ENCODE assay signal across 27 cellular contexts in genomic region chr13:21005193-21005592, GRCh38. TPM values are rescaled to one million over a fixed set of nuclear protein-coding genes. Genes with fewer than 3 reads are reported as not detected.
DNase-seq lines count a peak whose midpoint lies in the region; ATAC-seq and TF ChIP-seq lines count a peak whose summit lies in the region.
"Had no signal": no experiment of that assay in that cellular context is flagged by ENCODE, and none has a peak within 500 bp of the region (broad histone marks: within the 10 kb centered on the region; RNA-seq: fewer than 3 reads in every experiment).

No MANE protein-coding gene starts in this region.

- H3K9me3 ChIP-seq in heart left ventricle: peaks cover 0 to 9% (median 0%) of the 10 kb centered on the region in 12 donors
- H3K9me3 ChIP-seq: body of pancreas had no signal

- no peaks in the 10 kb centered on the region for H3K36me3 Mint-ChIP-seq in nephron (ENCODE audit: low read depth)
- H3K36me3 Mint-ChIP-seq: CD4-positive, CD25-positive, alpha-beta regulatory T cell had no signal

- H3K27ac Mint-ChIP-seq in nephron: peak overlapping the region; percentile 34 to 71 (median 51)
- H3K27ac Mint-ChIP-seq: activated CD8-positive, alpha-beta T cell treated with anti-CD3 and anti-CD28 coated beads for 36 hours; activated naive CD4-positive, alpha-beta T cell treated with anti-CD3 and anti-CD28 coated beads for 36 hours; T-helper 2 cell treated with Interferon-gamma antibody and Interleukin-4, amounts not matched to agents 5 μg/mL and 100 μg/mL, for 36 hours had no signal

- peaks cover 0 to 55% (median 32%) of the 10 kb centered on the region in 12 donors for H3K4me1 ChIP-seq in heart left ventricle

- H3K36me3 ChIP-seq in heart left ventricle: peaks cover 0 to 3% (median 0%) of the 10 kb centered on the region in 9 donors

- no peak for TF ChIP-seq CTCF in heart left ventricle (IDR thresholded peaks at IDR 0.05)
- TF ChIP-seq CTCF in nephron (IDR thresholded peaks at IDR 0.05; ENCODE audit: unreplicated experiment in 3 of 3): no peak
- TF ChIP-seq CTCF in GM20000 (IDR thresholded peaks at IDR 0.05; ENCODE audit: extremely low read depth, missing control alignments): no peak

- peaks cover 41% of the 10 kb centered on the region for H3K4me1 Mint-ChIP-seq in nephron
- H3K4me1 Mint-ChIP-seq: CD4-positive, CD25-positive, alpha-beta regulatory T cell had no signal

- H3K4me3 ChIP-seq in heart left ventricle: no peak overlapping the region
- H3K4me3 ChIP-seq: body of pancreas, psoas muscle had no signal

- 81 to 86% (median 81%) methylated on average over 3 of the region's 3 CpGs for WGBS in heart left ventricle, 4 donors

- TF ChIP-seq POLR2A in heart left ventricle (IDR thresholded peaks at IDR 0.05): no peak

- no peaks in the 10 kb centered on the region for H3K27me3 Mint-ChIP-seq in nephron (ENCODE audit: low read depth)
- H3K27me3 Mint-ChIP-seq: activated CD8-positive, alpha-beta T cell treated with anti-CD3 and anti-CD28 coated beads for 36 hours had no signal

- no peaks in the 10 kb centered on the region for H3K9me3 Mint-ChIP-seq in nephron
- H3K9me3 Mint-ChIP-seq: activated naive CD4-positive, alpha-beta T cell treated with anti-CD3 and anti-CD28 coated beads for 36 hours; CD4-positive, CD25-positive, alpha-beta regulatory T cell; immature natural killer cell had no signal

- H3K27me3 ChIP-seq in heart left ventricle: no peaks in the 10 kb centered on the region
- H3K27me3 ChIP-seq: body of pancreas had no signal

- no peak overlapping the region for H3K4me3 Mint-ChIP-seq in nephron
- H3K4me3 Mint-ChIP-seq: activated CD8-positive, alpha-beta T cell treated with anti-CD3 and anti-CD28 coated beads for 36 hours; activated naive CD4-positive, alpha-beta T cell treated with anti-CD3 and anti-CD28 coated beads for 36 hours; CD4-positive, CD25-positive, alpha-beta regulatory T cell; immature natural killer cell; T-helper 2 cell treated with Interferon-gamma antibody and Interleukin-4, amounts not matched to agents 5 μg/mL and 100 μg/mL, for 36 hours had no signal

- H3K27ac ChIP-seq in heart left ventricle: peak overlapping the region in 4 of 12 donors; percentile 7 to 64 (median 16)
- H3K27ac ChIP-seq: body of pancreas, HL-60 had no signal

- peak in 3 of 4 donors; percentile 18 to 48 (median 41) for ATAC-seq in heart left ventricle
- ATAC-seq in esophagus mucosa: peak; percentile 36
- ATAC-seq in HG03045 (IDR thresholded peaks at IDR 0.05; ENCODE audit: unreplicated experiment): no peak
- ATAC-seq in HG03432 (IDR thresholded peaks at IDR 0.05; ENCODE audit: unreplicated experiment): no peak
- ATAC-seq: activated CD8-positive, alpha-beta T cell treated with anti-CD3 and anti-CD28 coated beads for 36 hours; body of pancreas had no signal

- no peak for DNase-seq in heart left ventricle
- DNase-seq in cardiac septum (ENCODE audit: low spot score): no peak
- DNase-seq in T-helper 2 cell: no peak
- no peak for DNase-seq in GM20000 (ENCODE audit: low spot score)
- DNase-seq: activated CD8-positive, alpha-beta T cell treated with anti-CD3 and anti-CD28 coated beads for 36 hours; activated naive CD4-positive, alpha-beta T cell treated with anti-CD3 and anti-CD28 coated beads for 36 hours; body of pancreas; CD4-positive, CD25-positive, alpha-beta regulatory T cell; effector CD4-positive, alpha-beta T cell; GOT3; immature natural killer cell; mesendoderm; NCI-H1417; NCI-H2029 treated with DMSO at 0.1 percent for 48 hours; NCI-H2227 treated with DMSO at 0.1 percent for 48 hours; NCI-H526; psoas muscle; SHP77; stimulated activated CD4-positive, alpha-beta T cell treated with anti-CD3 and anti-CD28 coated beads, Interleukin-15, amount 100 ng/mL, for 24 hours; stimulated activated CD4-positive, alpha-beta T cell treated with anti-CD3 and anti-CD28 coated beads, Interleukin-4, amount 100 ng/mL, for 4 hours; trophoblast cell had no signal

- intact Hi-C loops in heart left ventricle (cut with DNase I): no loop called here
- intact Hi-C loops in cardiac septum (cut with DNase I): no loop called here

RNA-seq across cellular contexts. Expression of gene LATS2, which starts 56.2 kb away (rescaled TPM):
- 10 to 100 TPM; 16.6 to 35.6 (median 27.1) TPM for total RNA-seq in heart left ventricle
- polyA plus RNA-seq in heart left ventricle: 10 to 100 TPM in 1 of 2 donors, 1 to 10 TPM in 1; 7.8 to 22.9 TPM
- total RNA-seq in cardiac septum: 27.8 TPM
- 7.1 TPM for total RNA-seq in esophagus mucosa
- polyA plus RNA-seq: CD4-positive, CD25-positive, alpha-beta regulatory T cell had no signal

Comparison
In these comparisons a context has a peak if more than half of its experiments do, and no peak if none do; other contexts are left out.
1. ATAC-seq: peak in heart left ventricle (3 of 4) and esophagus mucosa (single experiment); none in HG03045 (single experiment) and HG03432 (single experiment).